Comparison of ENCODE assay signal across 19 cellular contexts in the genomic region with DNA sequence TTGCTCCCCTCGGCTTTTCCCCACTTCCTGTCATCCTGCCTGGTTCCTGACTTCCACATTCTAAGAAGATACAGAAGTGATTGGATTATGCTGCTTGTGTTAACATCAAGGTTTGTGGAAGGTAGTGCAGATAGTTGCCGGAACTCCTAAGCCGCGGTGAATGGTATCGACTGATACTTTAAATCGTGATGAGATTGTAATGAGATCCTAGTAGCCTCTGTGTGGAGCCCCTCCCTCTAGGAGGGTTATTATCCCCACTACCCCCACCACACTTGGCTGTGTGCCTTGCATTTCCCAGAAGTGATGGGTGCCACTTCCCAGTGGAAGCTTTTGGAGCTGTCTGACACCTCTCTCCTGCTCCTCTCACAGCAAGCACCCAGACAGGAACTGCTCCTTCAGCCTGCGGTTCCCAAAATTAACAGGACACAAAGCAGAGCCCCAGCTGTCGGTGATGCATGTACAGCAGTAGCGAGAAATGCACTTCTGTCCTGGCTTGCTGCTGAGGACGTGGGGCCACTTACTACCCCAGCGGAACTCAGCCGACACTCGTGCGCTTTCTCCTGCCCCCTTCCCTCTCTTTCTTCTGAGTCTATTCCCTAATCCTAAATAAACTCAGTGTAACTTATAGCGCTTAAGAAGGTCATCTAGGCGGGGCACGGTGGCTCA. TPM values are rescaled to one million over a fixed set of nuclear protein-coding genes. Genes with fewer than 3 reads are reported as not detected.
DNase-seq lines count a peak whose midpoint lies in the region; ATAC-seq and TF ChIP-seq lines count a peak whose summit lies in the region.
"Had no signal": no experiment of that assay in that cellular context is flagged by ENCODE, and none has a peak within 500 bp of the region (broad histone marks: within the 10 kb centered on the region; RNA-seq: fewer than 3 reads in every experiment).

No MANE protein-coding gene starts in this region.

- no peaks in the 10 kb centered on the region for H3K79me2 ChIP-seq in osteoblast (ENCODE audit: insufficient read depth, low read length)

- H3K27me3 Mint-ChIP-seq in activated CD8-positive, alpha-beta T cell treated with anti-CD3 and anti-CD28 coated beads, Interleukin-2, amount 10 ng/mL, durations not matched to agents 7 days and 5 days (ENCODE audit: low read depth) = no peaks in the 10 kb centered on the region
- H3K27me3 Mint-ChIP-seq: activated CD4-positive, alpha-beta memory T cell treated with anti-CD3 and anti-CD28 coated beads, Interleukin-2, amount 10 ng/mL, durations not matched to agents 7 days and 5 days; CD4-positive, alpha-beta memory T cell had no signal

- peak overlapping the region; percentile 19 for H2AFZ ChIP-seq in osteoblast (ENCODE audit: low read length)

- H3K27ac Mint-ChIP-seq in activated CD8-positive, alpha-beta T cell treated with anti-CD3 and anti-CD28 coated beads, Interleukin-2, amount 10 ng/mL, durations not matched to agents 7 days and 5 days = no peak overlapping the region
- H3K27ac Mint-ChIP-seq: activated CD4-positive, alpha-beta memory T cell treated with anti-CD3 and anti-CD28 coated beads, Interleukin-2, amount 10 ng/mL, durations not matched to agents 7 days and 5 days had no signal

- H3K9me3 Mint-ChIP-seq in activated CD8-positive, alpha-beta T cell treated with anti-CD3 and anti-CD28 coated beads, Interleukin-2, amount 10 ng/mL, durations not matched to agents 7 days and 5 days (ENCODE audit: insufficient read depth) = no peaks in the 10 kb centered on the region
- H3K9me3 Mint-ChIP-seq: activated CD4-positive, alpha-beta memory T cell treated with anti-CD3 and anti-CD28 coated beads, Interleukin-2, amount 10 ng/mL, durations not matched to agents 7 days and 5 days; CD4-positive, alpha-beta memory T cell had no signal

- H3K9me3 ChIP-seq in right atrium auricular region (no peaks in the 10 kb centered on the region), osteoblast (ENCODE audit: low read depth, low read length) (no peaks in the 10 kb centered on the region)
- H3K9me3 ChIP-seq: SK-N-SH, thoracic aorta had no signal

- intact Hi-C loops in Right ventricle myocardium inferior (cut with DNase I) = no loop called here

- POLR2A ChIA-PET in activated CD8-positive, alpha-beta T cell treated with anti-CD3 and anti-CD28 coated beads, Interleukin-2, amount 10 ng/mL, durations not matched to agents 7 days and 5 days (lab: Charles Lee) = no interaction called here

- DNase-seq in Right ventricle myocardium inferior (ENCODE audit: missing footprints) (peak; percentile 64), right atrium auricular region (ENCODE audit: low spot score) (no peak), fibroblast of pulmonary artery (ENCODE audit: low read depth) (no peak), osteoblast (ENCODE audit: insufficient read length, low spot score, missing footprints) (no peak), NCI-H1436 treated with DMSO at 0.1 percent for 48 hours (lab: John Stamatoyannopoulos, UW) (no peak)
- no peak for DNase-seq in activated CD8-positive, alpha-beta T cell treated with anti-CD3 and anti-CD28 coated beads, Interleukin-2, amount 10 ng/mL, durations not matched to agents 7 days and 5 days
- DNase-seq: activated CD4-positive, alpha-beta memory T cell treated with anti-CD3 and anti-CD28 coated beads, Interleukin-2, amount 10 ng/mL, durations not matched to agents 7 days and 5 days; CD4-positive, alpha-beta memory T cell; DMS79 treated with DMSO at 0.1 percent for 48 hours; hippocampal formation; Karpas-422; kidney glomerular epithelial cell; NCI-H1436; NCI-H446 treated with DMSO at 0.1 percent for 48 hours; SK-N-SH; stimulated activated CD4-positive, alpha-beta T cell treated with anti-CD3 and anti-CD28 coated beads, Interleukin-1b, Interleukin-23, amount 100 ng/mL, for 48 hours had no signal

- ATAC-seq in Right ventricle myocardium inferior = no peak
- ATAC-seq in HG03108 (IDR thresholded peaks at IDR 0.05; ENCODE audit: unreplicated experiment) = no peak
- ATAC-seq in HG03521 (IDR thresholded peaks at IDR 0.05; ENCODE audit: unreplicated experiment) = no peak
- ATAC-seq in activated CD8-positive, alpha-beta T cell treated with anti-CD3 and anti-CD28 coated beads, Interleukin-2, amount 10 ng/mL, durations not matched to agents 7 days and 5 days = no peak

- no peaks in the 10 kb centered on the region for H3K36me3 Mint-ChIP-seq in activated CD8-positive, alpha-beta T cell treated with anti-CD3 and anti-CD28 coated beads, Interleukin-2, amount 10 ng/mL, durations not matched to agents 7 days and 5 days (ENCODE audit: low read depth)

- H3K4me2 ChIP-seq in osteoblast (ENCODE audit: insufficient read depth, low read length) = peak overlapping the region; percentile 37
- H3K4me2 ChIP-seq: SK-N-SH had no signal

- H3K4me1 ChIP-seq in right atrium auricular region (peaks cover 0 to 31% of the 10 kb centered on the region in 2 donors), osteoblast (ENCODE audit: insufficient read depth, low read length) (no peaks in the 10 kb centered on the region)

- no peaks in the 10 kb centered on the region for H3K4me1 Mint-ChIP-seq in activated CD8-positive, alpha-beta T cell treated with anti-CD3 and anti-CD28 coated beads, Interleukin-2, amount 10 ng/mL, durations not matched to agents 7 days and 5 days (ENCODE audit: low read depth)

- H3K36me3 ChIP-seq in right atrium auricular region (no peaks in the 10 kb centered on the region), osteoblast (ENCODE audit: insufficient read depth, low read length) (no peaks in the 10 kb centered on the region)
- H3K36me3 ChIP-seq: thoracic aorta had no signal

- TF ChIP-seq CTCF in right atrium auricular region (IDR thresholded peaks at IDR 0.05) (no peak), fibroblast of pulmonary artery (IDR thresholded peaks at IDR 0.05; ENCODE audit: low read length, missing control alignments) (no peak), osteoblast (IDR thresholded peaks at IDR 0.05; ENCODE audit: extremely low read depth, low read depth, low read length) (no peak)

- H3K4me3 Mint-ChIP-seq in activated CD8-positive, alpha-beta T cell treated with anti-CD3 and anti-CD28 coated beads, Interleukin-2, amount 10 ng/mL, durations not matched to agents 7 days and 5 days = no peak overlapping the region
- H3K4me3 Mint-ChIP-seq: activated CD4-positive, alpha-beta memory T cell treated with anti-CD3 and anti-CD28 coated beads, Interleukin-2, amount 10 ng/mL, durations not matched to agents 7 days and 5 days; CD4-positive, alpha-beta memory T cell had no signal

- H3K27ac ChIP-seq in right atrium auricular region (no peak overlapping the region), osteoblast (ENCODE audit: low read depth, low read length) (no peak overlapping the region)
- H3K27ac ChIP-seq: thoracic aorta had no signal

- H3K27me3 ChIP-seq in right atrium auricular region (no peaks in the 10 kb centered on the region), osteoblast (ENCODE audit: insufficient read depth, low read length) (peaks cover 31% of the 10 kb centered on the region)

- peak overlapping the region in 1 of 2 donors; percentile 10 for H3K4me3 ChIP-seq in right atrium auricular region
- peak overlapping the region; percentile 3 for H3K4me3 ChIP-seq in fibroblast of pulmonary artery (replicated peaks; ENCODE audit: low read depth, low read length)
- no peak overlapping the region for H3K4me3 ChIP-seq in osteoblast (ENCODE audit: insufficient read depth, low read length)
- H3K4me3 ChIP-seq: thoracic aorta had no signal

- H4K20me1 ChIP-seq in osteoblast (ENCODE audit: insufficient read depth, low read length) = no peaks in the 10 kb centered on the region

- CTCF ChIA-PET in activated CD8-positive, alpha-beta T cell treated with anti-CD3 and anti-CD28 coated beads, Interleukin-2, amount 10 ng/mL, durations not matched to agents 7 days and 5 days (lab: Charles Lee) = interaction anchor here (0.8 to 1.0 kb wide), 2 partner anchors 14 to 41 kb away, joined by 3 read pairs; no protein-coding TSS in a partner anchor

RNA-seq across cellular contexts. Expression of gene PRKAG2, which starts 52.5 kb away (rescaled TPM):
- total RNA-seq in Right ventricle myocardium inferior = 122 TPM
- total RNA-seq in right atrium auricular region = 100 to 1,000 TPM; 133 to 177 TPM
- 20.6 TPM in 2 replicates for total RNA-seq in osteoblast
- total RNA-seq in activated CD8-positive, alpha-beta T cell treated with anti-CD3 and anti-CD28 coated beads, Interleukin-2, amount 10 ng/mL, durations not matched to agents 7 days and 5 days = 10 to 100 TPM; 23.6 to 28.3 TPM
